Comparison of ENCODE assay signal across 13 cellular contexts in genomic region chr12:46374286-46374685, GRCh38. TPM values are rescaled to one million over a fixed set of nuclear protein-coding genes. Genes with fewer than 3 reads are reported as not detected.
A peak's percentile ranks its signal among the peaks of the same experiment; 100 is the strongest.
DNase-seq lines count a peak whose midpoint lies in the region; ATAC-seq and TF ChIP-seq lines count a peak whose summit lies in the region.
"Had no signal": no experiment of that assay in that cellular context is flagged by ENCODE, and none has a peak within 500 bp of the region (broad histone marks: within the 10 kb centered on the region; RNA-seq: fewer than 3 reads in every experiment).

No MANE protein-coding gene starts in this region.

- H3K27me3 Mint-ChIP-seq in HFFc6 (ENCODE audit: insufficient read depth): peaks cover 33% of the 10 kb centered on the region
- H3K27me3 Mint-ChIP-seq in naive thymus-derived CD8-positive, alpha-beta T cell: peaks cover 0 to 3% (median 0%) of the 10 kb centered on the region in 5 donors

- H3K9me3 ChIP-seq in adipocyte (ENCODE audit: control insufficient read depth, low read length): no peaks in the 10 kb centered on the region
- H3K9me3 ChIP-seq: Peyer's patch had no signal

- H3K36me3 ChIP-seq in ACC112 (ENCODE audit: insufficient read depth, low read length) (peaks cover 23% of the 10 kb centered on the region), adipocyte (ENCODE audit: control insufficient read depth, insufficient read depth, low read length, severe bottlenecking) (peaks cover 19% of the 10 kb centered on the region)

- H3K27ac ChIP-seq in ACC112 (ENCODE audit: low read depth, low read length) (no peak overlapping the region; the same call in 1 of the 2 replicates), dorsolateral prefrontal cortex (peak overlapping the region in 21 of 59 donors; percentile 31 to 100 (median 99))

- DNase-seq in HFFc6 (no peak), adipocyte (ENCODE audit: low read depth) (peak; percentile 13), NOMO-1 (lab: John Stamatoyannopoulos, UW; ENCODE audit: unreplicated experiment in 2 of 2) (no peak), NCI-H446 treated with DMSO at 0.1 percent for 48 hours (lab: John Stamatoyannopoulos, UW) (no peak), dorsolateral prefrontal cortex (no peak)
- no peak for DNase-seq in naive thymus-derived CD8-positive, alpha-beta T cell
- DNase-seq: cerebellar nuclear complex, hippocampal formation, NCI-H1105 had no signal

- ATAC-seq in naive thymus-derived CD8-positive, alpha-beta T cell: no peak
- no peak for ATAC-seq in GM21717 (IDR thresholded peaks at IDR 0.05; ENCODE audit: unreplicated experiment)
- ATAC-seq: GM12878 had no signal

- peaks cover 34% of the 10 kb centered on the region for H3K36me3 Mint-ChIP-seq in HFFc6 (ENCODE audit: low read depth)
- H3K36me3 Mint-ChIP-seq in naive thymus-derived CD8-positive, alpha-beta T cell: peaks cover 6 to 25% (median 15%) of the 10 kb centered on the region in 3 donors

- H3K4me1 Mint-ChIP-seq in HFFc6 (ENCODE audit: low read depth): peaks cover 47% of the 10 kb centered on the region
- peaks cover 20 to 44% (median 34%) of the 10 kb centered on the region in 4 donors for H3K4me1 Mint-ChIP-seq in naive thymus-derived CD8-positive, alpha-beta T cell

- no peak overlapping the region for H2AFZ ChIP-seq in ACC112 (ENCODE audit: low read length, unreplicated experiment)

- no peaks in the 10 kb centered on the region for H3K27me3 ChIP-seq in ACC112 (ENCODE audit: insufficient read depth, low read length)
- no peaks in the 10 kb centered on the region for H3K27me3 ChIP-seq in adipocyte (replicated peaks; ENCODE audit: control insufficient read depth, insufficient read depth, low read length)
- H3K27me3 ChIP-seq in dorsolateral prefrontal cortex: no peaks in the 10 kb centered on the region
- H3K27me3 ChIP-seq: Peyer's patch had no signal

- H3K4me1 ChIP-seq in ACC112 (ENCODE audit: control insufficient read depth, insufficient read depth, low read length, unreplicated experiment): peaks cover 11% of the 10 kb centered on the region
- peaks cover 12% of the 10 kb centered on the region for H3K4me1 ChIP-seq in adipocyte (ENCODE audit: control insufficient read depth, insufficient read depth, low read length)

- peak overlapping the region; percentile 90 for H3K9ac ChIP-seq in adipocyte (ENCODE audit: low read length)

- peaks cover 30% of the 10 kb centered on the region for H3K9me3 Mint-ChIP-seq in HFFc6
- peaks cover 0 to 4% (median 0%) of the 10 kb centered on the region in 9 donors for H3K9me3 Mint-ChIP-seq in naive thymus-derived CD8-positive, alpha-beta T cell

- intact Hi-C loops in dorsolateral prefrontal cortex (cut with DNase I): loop anchor here (5.0 to 10.0 kb wide), 5 partner anchors 107 to 647 kb away; partner anchors contain the start of genes SLC38A1 (in 2 of the 2) and ARID2 (in 1 of the 2)

- H3K27ac Mint-ChIP-seq in HFFc6: peak overlapping the region; percentile 99
- H3K27ac Mint-ChIP-seq in naive thymus-derived CD8-positive, alpha-beta T cell: peak overlapping the region; percentile 85 to 100 (median 99)

- no peak for TF ChIP-seq CTCF in HFFc6 (IDR thresholded peaks at IDR 0.05)
- no peak for TF ChIP-seq CTCF in dorsolateral prefrontal cortex (IDR thresholded peaks at IDR 0.05 in 54 of 56, conservative IDR thresholded peaks at IDR 0.05 in 2 of 56; ENCODE audit: low read depth in 1 of 56, partially characterized antibody in 56 of 56)

- H3K4me3 Mint-ChIP-seq in HFFc6: peak overlapping the region; percentile 99
- peak overlapping the region; percentile 86 to 99 (median 98) for H3K4me3 Mint-ChIP-seq in naive thymus-derived CD8-positive, alpha-beta T cell

- POLR2A ChIA-PET in naive thymus-derived CD8-positive, alpha-beta T cell (lab: Charles Lee): interaction anchor here (1.0 to 1.6 kb wide), 2 partner anchors 9 to 11 kb away, joined by 3 to 7 read pairs; no protein-coding TSS in a partner anchor

- peak overlapping the region; percentile 99; the same call in 1 of the 2 replicates for H3K4me3 ChIP-seq in ACC112 (ENCODE audit: low read depth, low read length)
- peak overlapping the region; percentile 97 for H3K4me3 ChIP-seq in adipocyte (ENCODE audit: low read length)
- H3K4me3 ChIP-seq in dorsolateral prefrontal cortex: peak overlapping the region in 2 of 59 donors; percentile 91 to 94

- peaks cover 46% of the 10 kb centered on the region for H3K79me2 ChIP-seq in ACC112 (ENCODE audit: control insufficient read depth, insufficient read depth, low read length, unreplicated experiment)

RNA-seq across cellular contexts. Expression of gene SLC38A2, which starts 1.7 kb away (rescaled TPM):
- total RNA-seq in HFFc6 (2021; fragmentation: NEBNext Ultra II Directional; extraction: Animal tissue kit (Norgen Biotek cat#: 25700)): 1,000 to 10,000 TPM in 2 of 6 experiments, 100 to 1,000 TPM in 4; 787 to 1,148 (median 975) TPM
- 100 to 1,000 TPM; 351 to 368 TPM for total RNA-seq in naive thymus-derived CD8-positive, alpha-beta T cell
- 10 to 100 TPM; 52.0 to 96.1 (median 57.4) TPM for polyA plus RNA-seq in naive thymus-derived CD8-positive, alpha-beta T cell
- total RNA-seq in dorsolateral prefrontal cortex: 100 to 1,000 TPM in 118 of 120 experiments, 10 to 100 TPM in 2; 80.8 to 431 (median 175) TPM
